17 cellular contexts compared by ENCODE assay signal in genomic region chr17:29711588-29712385, GRCh38.
A peak's percentile ranks its signal among the peaks of the same experiment; 100 is the strongest.
DNase-seq lines count a peak whose midpoint lies in the region; ATAC-seq, FAIRE-seq and TF ChIP-seq lines count a peak whose summit lies in the region.
"Had no signal": no experiment of that assay in that cellular context is flagged by ENCODE, and none has a peak within 500 bp of the region (broad histone marks: within the 10 kb centered on the region; RNA-seq: fewer than 3 reads in every experiment).

No MANE protein-coding gene starts in this region.

- peaks cover 6 to 95% (median 66%) of the 10 kb centered on the region in 9 donors for H3K4me1 ChIP-seq in heart right ventricle
- H3K4me1 ChIP-seq in adipocyte (ENCODE audit: control insufficient read depth, insufficient read depth, low read length), result peaks cover 38% of the 10 kb centered on the region
- H3K4me1 ChIP-seq in mesendoderm (ENCODE audit: control insufficient read depth, low read depth, low read length), result no peaks in the 10 kb centered on the region
- H3K4me1 ChIP-seq in upper lobe of right lung, result peaks cover 57% of the 10 kb centered on the region
- H3K4me1 ChIP-seq: uterus had no signal

- H3K18ac ChIP-seq in mesendoderm (ENCODE audit: low read length), result no peak overlapping the region

- H2BK15ac ChIP-seq in mesendoderm (replicated peaks; ENCODE audit: low read depth), result no peak overlapping the region

- no peak overlapping the region for H3K56ac ChIP-seq in mesendoderm (ENCODE audit: low read length)

- no peak overlapping the region for H2AK5ac ChIP-seq in mesendoderm (ENCODE audit: low read length)

- H2BK5ac ChIP-seq in mesendoderm (ENCODE audit: low read length), result no peak overlapping the region

- 76 to 78% methylated on average over 11 of the region's 11 CpGs for WGBS in heart right ventricle, 2 donors
- WGBS in mesendoderm (ENCODE audit: extremely low coverage, insufficient coverage, low lambda C conversion rate), result no CpG with 5 or more reads among the region's 11 CpGs

- intact Hi-C loops in heart right ventricle (cut with DNase I) (loop anchor here in 1 of 10 donors (5.0 kb wide), 1 partner anchor 44 kb away; no protein-coding TSS in a partner anchor), left cardiac atrium (cut with DNase I) (no loop called here), upper lobe of right lung (cut with DNase I) (no loop called here)

- no peak overlapping the region for H3K4ac ChIP-seq in mesendoderm (ENCODE audit: low read depth, low read length)

- H3K9me3 ChIP-seq in heart right ventricle, result no peaks in the 10 kb centered on the region
- H3K9me3 ChIP-seq in adipocyte (ENCODE audit: control insufficient read depth, low read length), result no peaks in the 10 kb centered on the region
- H3K9me3 ChIP-seq in upper lobe of right lung, result no peaks in the 10 kb centered on the region
- H3K9me3 ChIP-seq: uterus had no signal

- ATAC-seq in heart right ventricle (no peak), left cardiac atrium (no peak), upper lobe of right lung (no peak)
- ATAC-seq: PC-3 had no signal

- H2BK120ac ChIP-seq in mesendoderm (ENCODE audit: low read depth, low read length), result no peak overlapping the region

- H3K79me1 ChIP-seq in mesendoderm (ENCODE audit: low read length), result no peaks in the 10 kb centered on the region

- H3K27ac ChIP-seq in heart right ventricle (peak overlapping the region in 6 of 10 donors; percentile 10 to 92 (median 48)), mesendoderm (ENCODE audit: low read depth, low read length) (no peak overlapping the region), upper lobe of right lung (peak overlapping the region; percentile 52)

- H3K9ac ChIP-seq in adipocyte (ENCODE audit: low read length), result peak overlapping the region; percentile 72
- no peak overlapping the region for H3K9ac ChIP-seq in mesendoderm (ENCODE audit: low read length)

- no peaks in the 10 kb centered on the region for H3K27me3 ChIP-seq in heart right ventricle
- no peaks in the 10 kb centered on the region for H3K27me3 ChIP-seq in adipocyte (replicated peaks; ENCODE audit: control insufficient read depth, insufficient read depth, low read length)
- H3K27me3 ChIP-seq in mesendoderm (ENCODE audit: insufficient read depth, low read length, poor library complexity), result no peaks in the 10 kb centered on the region
- no peaks in the 10 kb centered on the region for H3K27me3 ChIP-seq in upper lobe of right lung
- H3K27me3 ChIP-seq: uterus had no signal

- no peak overlapping the region for H4K5ac ChIP-seq in mesendoderm (ENCODE audit: low read length)

- DNase-seq in heart right ventricle, result no peak
- no peak for DNase-seq in left cardiac atrium
- no peak for DNase-seq in adipocyte (ENCODE audit: low read depth)
- no peak for DNase-seq in mesendoderm
- no peak for DNase-seq in upper lobe of right lung
- no peak for DNase-seq in NCI-H446 (lab: John Stamatoyannopoulos, UW)
- DNase-seq in urothelium cell line (ENCODE audit: low spot score), result no peak
- DNase-seq in DMS79 treated with DMSO at 0.1 percent for 48 hours (lab: John Stamatoyannopoulos, UW), result no peak
- DNase-seq: activated CD4-positive, alpha-beta memory T cell treated with anti-CD3 and anti-CD28 coated beads, Interleukin-2, amount 10 ng/mL, durations not matched to agents 7 days and 5 days; activated naive CD4-positive, alpha-beta T cell; H7; NCI-H1105 treated with DMSO at 0.1 percent for 48 hours; NCI-H446 treated with DMSO at 0.1 percent for 48 hours; small intestine; uterus had no signal

- H3K23ac ChIP-seq in mesendoderm (ENCODE audit: low read length), result peak overlapping the region; percentile 24

- no peak for TF ChIP-seq CTCF in heart right ventricle (IDR thresholded peaks at IDR 0.05)
- no peak for TF ChIP-seq CTCF in upper lobe of right lung (IDR thresholded peaks at IDR 0.05)

- H4K8ac ChIP-seq in mesendoderm (ENCODE audit: low read depth, low read length), result no peak overlapping the region

- H3K36me3 ChIP-seq in heart right ventricle (no peaks in the 10 kb centered on the region), adipocyte (ENCODE audit: control insufficient read depth, insufficient read depth, low read length, severe bottlenecking) (no peaks in the 10 kb centered on the region), mesendoderm (ENCODE audit: control insufficient read depth, insufficient read depth, low read length) (no peaks in the 10 kb centered on the region), upper lobe of right lung (no peaks in the 10 kb centered on the region)
- H3K36me3 ChIP-seq: uterus had no signal

- H3K4me2 ChIP-seq in mesendoderm (ENCODE audit: low read length), result no peak overlapping the region

- H3K4me3 ChIP-seq in heart right ventricle (no peak overlapping the region), adipocyte (ENCODE audit: low read length) (no peak overlapping the region), mesendoderm (ENCODE audit: low read length) (no peak overlapping the region), upper lobe of right lung (no peak overlapping the region)
- H3K4me3 ChIP-seq: coronary artery, uterus had no signal

- H3K79me2 ChIP-seq in mesendoderm (ENCODE audit: control insufficient read depth, insufficient read depth, low read length), result no peaks in the 10 kb centered on the region

- FAIRE-seq in urothelium cell line (lab: Jason Lieb, UNC), result no peak
- FAIRE-seq: small intestine had no signal
